ENCODE assay signal across 26 cellular contexts in the genomic region with DNA sequence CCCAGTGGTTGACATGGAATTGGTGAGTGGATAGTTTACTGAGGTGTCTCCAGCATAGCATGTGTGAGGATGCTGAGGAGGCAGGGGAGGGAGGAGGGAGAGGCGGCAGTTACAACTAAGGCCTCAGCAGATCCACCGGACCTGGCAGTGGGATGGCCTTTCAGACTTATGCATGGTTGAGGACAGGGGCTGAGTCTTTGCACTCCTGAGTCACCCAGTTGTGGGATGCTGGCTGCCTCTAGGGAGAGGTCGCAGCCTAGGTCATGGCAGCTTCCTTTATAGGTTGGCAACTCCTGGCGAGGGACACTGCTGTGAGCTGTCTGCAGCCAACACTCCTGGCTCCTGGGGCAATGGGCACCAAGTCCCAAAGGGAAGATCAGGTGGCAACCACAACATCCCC.
DNase-seq lines count a peak whose midpoint lies in the region; ATAC-seq, FAIRE-seq and TF ChIP-seq lines count a peak whose summit lies in the region.
"Had no signal": no experiment of that assay in that cellular context is flagged by ENCODE, and none has a peak within 500 bp of the region (broad histone marks: within the 10 kb centered on the region; RNA-seq: fewer than 3 reads in every experiment).

No MANE protein-coding gene starts in this region.

- H3K4ac ChIP-seq in H1 (replicated peaks; ENCODE audit: insufficient read length, low read depth, low read length): no peak overlapping the region

- H2AFZ ChIP-seq in H1 (ENCODE audit: low read length): no peak overlapping the region

- no peak overlapping the region for H2AK5ac ChIP-seq in H1 (ENCODE audit: low read depth, low read length)

- no peak overlapping the region for H2BK120ac ChIP-seq in H1 (replicated peaks; ENCODE audit: low read depth, low read length)

- 87% methylated on average over 4 of the region's 4 CpGs; no CpG with 5 or more reads in 1 of the 2 experiments for WGBS in H1 (ENCODE audit: extremely low coverage in 1 of 2, insufficient coverage in 1 of 2, insufficient read length in 1 of 2, insufficient replicate concordance in 2 of 2, low coverage in 1 of 2, low lambda C conversion rate in 2 of 2, missing lambda C conversion rate in 1 of 2), 2 experiments

- H3K9ac ChIP-seq in H1 (replicated peaks in 1 of 4; ENCODE audit: extremely low read depth in 1 of 4, low read depth in 3 of 4, low read length in 3 of 4): no peak overlapping the region
- H3K9ac ChIP-seq: BLaER1 treated with 17β-estradiol and CSF1 and Interleukin-3, amounts not matched to agents 10 nM and 100 nM had no signal

- no peak overlapping the region for H3K14ac ChIP-seq in H1 (ENCODE audit: insufficient read length)

- H3K27ac Mint-ChIP-seq in natural killer cell treated with Interleukin-12 subunit alpha and Interleukin-12 subunit beta and Interleukin-15 and Interleukin-18, amount 100 ng/mL, for 72 hours: no peak overlapping the region
- H3K27ac Mint-ChIP-seq in natural killer cell: no peak overlapping the region
- H3K27ac Mint-ChIP-seq in stimulated activated memory B cell treated with anti-CD40 and anti-IgM and Interleukin-4, amounts not matched to agents 10 μg/mL and 1 μg/mL and 100 μg/mL, for 72 hours: no peak overlapping the region
- no peak overlapping the region for H3K27ac Mint-ChIP-seq in CD8-positive, alpha-beta T cell
- H3K27ac Mint-ChIP-seq: B cell; CD4-positive, alpha-beta T cell; CD8-positive, alpha-beta memory T cell had no signal

- POLR2A ChIA-PET in H1 (lab: Charles Lee; ENCODE audit: partially characterized antibody): no interaction called here
- POLR2A ChIA-PET in CD8-positive, alpha-beta T cell (lab: Charles Lee): no interaction called here

- H3K9me3 Mint-ChIP-seq in natural killer cell treated with Interleukin-12 subunit alpha and Interleukin-12 subunit beta and Interleukin-15 and Interleukin-18, amount 100 ng/mL, for 72 hours: no peaks in the 10 kb centered on the region
- H3K9me3 Mint-ChIP-seq in natural killer cell: peaks cover 4% of the 10 kb centered on the region in 2 donors
- peaks cover 17% of the 10 kb centered on the region for H3K9me3 Mint-ChIP-seq in stimulated activated memory B cell treated with anti-CD40 and anti-IgM and Interleukin-4, amounts not matched to agents 10 μg/mL and 1 μg/mL and 100 μg/mL, for 72 hours
- peaks cover 8% of the 10 kb centered on the region for H3K9me3 Mint-ChIP-seq in CD8-positive, alpha-beta T cell

- H4K20me1 ChIP-seq in H1 (replicated peaks in 1 of 2; ENCODE audit: control insufficient read depth in 1 of 2, insufficient read depth in 2 of 2, low read length in 2 of 2): no peaks in the 10 kb centered on the region
- H4K20me1 ChIP-seq: BLaER1 treated with 17β-estradiol and CSF1 and Interleukin-3, amounts not matched to agents 10 nM and 100 nM had no signal

- no peak overlapping the region; the same call in 1 of the 2 replicates for H2BK20ac ChIP-seq in H1 (ENCODE audit: low read length)

- peaks cover 8% of the 10 kb centered on the region; the same call in 1 of the 2 replicates for H3K23me2 ChIP-seq in H1 (ENCODE audit: low read depth, low read length)

- peak; percentile 31 to 61 for ATAC-seq in natural killer cell treated with Interleukin-12 subunit alpha and Interleukin-12 subunit beta and Interleukin-15 and Interleukin-18, amount 100 ng/mL, for 72 hours
- no peak for ATAC-seq in natural killer cell
- peak; percentile 27 for ATAC-seq in stimulated activated memory B cell treated with anti-CD40 and anti-IgM and Interleukin-4, amounts not matched to agents 10 μg/mL and 1 μg/mL and 100 μg/mL, for 72 hours
- ATAC-seq in GM18498 (IDR thresholded peaks at IDR 0.05; ENCODE audit: unreplicated experiment): no peak
- no peak for ATAC-seq in CD8-positive, alpha-beta T cell
- ATAC-seq: A549 had no signal

- no peak for FAIRE-seq in H1 (lab: Jason Lieb, UNC)
- FAIRE-seq: A549, GM12891, GM18507 had no signal

- H3K36me3 ChIP-seq in H1 (ENCODE audit: control insufficient read depth in 2 of 4, insufficient read depth in 4 of 4, low read length in 3 of 4): no peaks in the 10 kb centered on the region
- no peaks in the 10 kb centered on the region for H3K36me3 ChIP-seq in CD8-positive, alpha-beta T cell (ENCODE audit: insufficient read depth, low read length)
- H3K36me3 ChIP-seq: BLaER1 treated with 17β-estradiol and CSF1 and Interleukin-3, amounts not matched to agents 10 nM and 100 nM had no signal

- peak overlapping the region; percentile 42 for H4K91ac ChIP-seq in H1 (replicated peaks; ENCODE audit: insufficient read length, low read length)

- H3K27ac ChIP-seq in H1 (ENCODE audit: low read depth, low read length): no peak overlapping the region
- no peak overlapping the region for H3K27ac ChIP-seq in CD8-positive, alpha-beta T cell (ENCODE audit: low read depth, low read length)
- H3K27ac ChIP-seq: 22Rv1; A549; BLaER1 treated with 17β-estradiol and CSF1 and Interleukin-3, amounts not matched to agents 10 nM and 100 nM; C4-2B had no signal

- no peak overlapping the region for H2BK5ac ChIP-seq in H1 (ENCODE audit: low read depth, low read length)

- no peak for TF ChIP-seq EP300 in H1 (IDR thresholded peaks at IDR 0.05; ENCODE audit: borderline replicate concordance in 1 of 2, low read depth in 2 of 2, low read length in 2 of 2)

- no peak for TF ChIP-seq CTCF in natural killer cell (IDR thresholded peaks at IDR 0.05)
- no peak for TF ChIP-seq CTCF in H1 (IDR thresholded peaks at IDR 0.05; ENCODE audit: control extremely low read depth in 1 of 3, insufficient read depth in 1 of 3, low read depth in 1 of 3, low read length in 3 of 3)
- no peak for TF ChIP-seq CTCF in CD8-positive, alpha-beta T cell (IDR thresholded peaks at IDR 0.05)

- no peak overlapping the region for H4K5ac ChIP-seq in H1 (ENCODE audit: insufficient read length, low read depth, low read length)

- peaks cover 16% of the 10 kb centered on the region for H3K36me3 Mint-ChIP-seq in natural killer cell treated with Interleukin-12 subunit alpha and Interleukin-12 subunit beta and Interleukin-15 and Interleukin-18, amount 100 ng/mL, for 72 hours
- H3K36me3 Mint-ChIP-seq in natural killer cell: peaks cover 12% of the 10 kb centered on the region
- peaks cover 14% of the 10 kb centered on the region for H3K36me3 Mint-ChIP-seq in stimulated activated memory B cell treated with anti-CD40 and anti-IgM and Interleukin-4, amounts not matched to agents 10 μg/mL and 1 μg/mL and 100 μg/mL, for 72 hours
- no peaks in the 10 kb centered on the region for H3K36me3 Mint-ChIP-seq in CD8-positive, alpha-beta T cell

- no peaks in the 10 kb centered on the region for H3K4me1 Mint-ChIP-seq in natural killer cell treated with Interleukin-12 subunit alpha and Interleukin-12 subunit beta and Interleukin-15 and Interleukin-18, amount 100 ng/mL, for 72 hours (ENCODE audit: low read depth in 2 of 2)
- H3K4me1 Mint-ChIP-seq in natural killer cell: no peaks in the 10 kb centered on the region
- no peaks in the 10 kb centered on the region for H3K4me1 Mint-ChIP-seq in stimulated activated memory B cell treated with anti-CD40 and anti-IgM and Interleukin-4, amounts not matched to agents 10 μg/mL and 1 μg/mL and 100 μg/mL, for 72 hours
- no peaks in the 10 kb centered on the region for H3K4me1 Mint-ChIP-seq in CD8-positive, alpha-beta T cell (ENCODE audit: low read depth)
- H3K4me1 Mint-ChIP-seq: B cell; CD8-positive, alpha-beta memory T cell had no signal

- CTCF ChIA-PET in H1 (lab: Charles Lee; ENCODE audit: partially characterized antibody): interaction anchor here (0.6 to 2.9 kb wide), 2 partner anchors 28 to 173 kb away, joined by 3 to 15 read pairs; no protein-coding TSS in a partner anchor
- CTCF ChIA-PET in CD8-positive, alpha-beta T cell (lab: Charles Lee): no interaction called here

- no peaks in the 10 kb centered on the region for H3K79me2 ChIP-seq in H1 (ENCODE audit: control insufficient read depth in 1 of 2, insufficient read depth in 2 of 2, low read length in 2 of 2)

- TF ChIP-seq POLR2A in H1 (IDR thresholded peaks at IDR 0.05; ENCODE audit: control extremely low read depth in 1 of 2, low read depth in 2 of 2, low read length in 2 of 2): no peak

- no peak overlapping the region for H2BK12ac ChIP-seq in H1 (ENCODE audit: low read depth, low read length)

- H3K9me3 ChIP-seq in H1 (ENCODE audit: insufficient read depth in 2 of 2, low read depth in 1 of 2, low read length in 1 of 2): peaks cover 4 to 6% of the 10 kb centered on the region in 2 experiments; a peak in 2 of 4 replicates
- no peaks in the 10 kb centered on the region for H3K9me3 ChIP-seq in CD8-positive, alpha-beta T cell (ENCODE audit: low read length)

- no peaks in the 10 kb centered on the region for H3K79me1 ChIP-seq in H1 (ENCODE audit: low read depth, low read length)

- no peak overlapping the region for H3K4me3 Mint-ChIP-seq in natural killer cell treated with Interleukin-12 subunit alpha and Interleukin-12 subunit beta and Interleukin-15 and Interleukin-18, amount 100 ng/mL, for 72 hours
- no peak overlapping the region for H3K4me3 Mint-ChIP-seq in natural killer cell
- H3K4me3 Mint-ChIP-seq in stimulated activated memory B cell treated with anti-CD40 and anti-IgM and Interleukin-4, amounts not matched to agents 10 μg/mL and 1 μg/mL and 100 μg/mL, for 72 hours: no peak overlapping the region
- H3K4me3 Mint-ChIP-seq in CD8-positive, alpha-beta T cell: no peak overlapping the region
- H3K4me3 Mint-ChIP-seq: B cell; CD4-positive, alpha-beta T cell; CD8-positive, alpha-beta memory T cell had no signal

- H2BK15ac ChIP-seq in H1 (ENCODE audit: low read length): 0 out of 2 replicates have a peak overlapping the region, but pooled peaks have one; percentile 46

- no peak overlapping the region for H3K4me3 ChIP-seq in H1 (ENCODE audit: extremely low read depth in 1 of 4, insufficient read depth in 2 of 4, low read depth in 3 of 4, low read length in 4 of 4)
- H3K4me3 ChIP-seq in CD8-positive, alpha-beta T cell (ENCODE audit: low read depth, low read length): no peak overlapping the region
- H3K4me3 ChIP-seq: A549; BLaER1 treated with 17β-estradiol and CSF1 and Interleukin-3, amounts not matched to agents 10 nM and 100 nM had no signal

- intact Hi-C loops in natural killer cell (cut with micrococcal nuclease): no loop called here
- intact Hi-C loops in CD8-positive, alpha-beta T cell (cut with DNase I, micrococcal nuclease): no loop called here

- no peak overlapping the region for H3K18ac ChIP-seq in H1 (ENCODE audit: extremely low read depth, low read length)

- H3K23ac ChIP-seq in H1 (ENCODE audit: insufficient read length): no peak overlapping the region

- no peaks in the 10 kb centered on the region for H3K4me1 ChIP-seq in H1 (replicated peaks in 1 of 4; ENCODE audit: control insufficient read depth in 3 of 4, insufficient read depth in 4 of 4, low read length in 3 of 4)
- no peaks in the 10 kb centered on the region for H3K4me1 ChIP-seq in CD8-positive, alpha-beta T cell (ENCODE audit: insufficient read depth, low read length)
- H3K4me1 ChIP-seq: A549 had no signal

- peaks cover 12 to 24% of the 10 kb centered on the region in 2 donors for H3K27me3 Mint-ChIP-seq in natural killer cell treated with Interleukin-12 subunit alpha and Interleukin-12 subunit beta and Interleukin-15 and Interleukin-18, amount 100 ng/mL, for 72 hours
- H3K27me3 Mint-ChIP-seq in natural killer cell (ENCODE audit: low read depth in 2 of 2): peaks cover 4 to 15% of the 10 kb centered on the region in 2 donors
- H3K27me3 Mint-ChIP-seq in stimulated activated memory B cell treated with anti-CD40 and anti-IgM and Interleukin-4, amounts not matched to agents 10 μg/mL and 1 μg/mL and 100 μg/mL, for 72 hours: peaks cover 61% of the 10 kb centered on the region
- H3K27me3 Mint-ChIP-seq in CD8-positive, alpha-beta T cell (ENCODE audit: low read depth): peaks cover 7% of the 10 kb centered on the region

- H3K56ac ChIP-seq in H1 (replicated peaks; ENCODE audit: insufficient read length, low read depth, low read length): no peak overlapping the region

- no peak overlapping the region for H3K4me2 ChIP-seq in H1 (ENCODE audit: insufficient read depth in 1 of 2, low read depth in 2 of 2, low read length in 2 of 2)
- H3K4me2 ChIP-seq: A549; BLaER1 treated with 17β-estradiol and CSF1 and Interleukin-3, amounts not matched to agents 10 nM and 100 nM had no signal

- H4K8ac ChIP-seq in H1 (ENCODE audit: extremely low read depth, insufficient read depth, low read length): peak overlapping the region; percentile 35; the same call in 1 of the 2 replicates

- DNase-seq in activated CD8-positive, alpha-beta memory T cell treated with anti-CD3 and anti-CD28 coated beads, Interleukin-2, amount 50 U/mL, for 48 hours: peak; percentile 35
- no peak for DNase-seq in activated CD8-positive, alpha-beta memory T cell treated with anti-CD3 and anti-CD28 coated beads, Interleukin-2, amount 50 U/mL, for 4 hours
- DNase-seq in natural killer cell treated with Interleukin-12 subunit alpha and Interleukin-12 subunit beta and Interleukin-15 and Interleukin-18, amount 100 ng/mL, for 72 hours (ENCODE audit: low spot score): no peak
- no peak for DNase-seq in natural killer cell
- DNase-seq in H1 (ENCODE audit: low read depth in 1 of 2, low spot score in 2 of 2): no peak
- no peak for DNase-seq in CD8-positive, alpha-beta T cell
- DNase-seq: AML-193; CD4-positive, alpha-beta T cell; CD8-positive, alpha-beta memory T cell; COR-L47; DMS 273 treated with DMSO at 0.1 percent for 48 hours; DMS153; DMS53; DMS79; DND-41; EL; GDM1 had no signal

- no peaks in the 10 kb centered on the region for H3K27me3 ChIP-seq in H1 (replicated peaks in 1 of 4; ENCODE audit: control insufficient read depth in 3 of 4, extremely low read depth in 1 of 4, insufficient read depth in 3 of 4, low read length in 3 of 4)
- H3K27me3 ChIP-seq in CD8-positive, alpha-beta T cell (ENCODE audit: insufficient read depth, low read length): no peaks in the 10 kb centered on the region
- H3K27me3 ChIP-seq: BLaER1 treated with 17β-estradiol and CSF1 and Interleukin-3, amounts not matched to agents 10 nM and 100 nM had no signal

- no peak for TF ChIP-seq RAD21 in H1 (IDR thresholded peaks at IDR 0.05 in 1 of 2, conservative IDR thresholded peaks at IDR 0.05 in 1 of 2; ENCODE audit: low read depth in 2 of 2, low read length in 2 of 2)

Comparison
In these comparisons a context has a peak if more than half of its experiments do, and no peak if none do; other contexts are left out.
1. ATAC-seq: peak in natural killer cell treated with Interleukin-12 subunit alpha and Interleukin-12 subunit beta and Interleukin-15 and Interleukin-18, amount 100 ng/mL, for 72 hours (2 of 2) and stimulated activated memory B cell treated with anti-CD40 and anti-IgM and Interleukin-4, amounts not matched to agents 10 μg/mL and 1 μg/mL and 100 μg/mL, for 72 hours (single experiment); none in natural killer cell (0 of 3), GM18498 (single experiment) and CD8-positive, alpha-beta T cell (single experiment).